8 cellular contexts compared by ENCODE assay signal in the genomic region with DNA sequence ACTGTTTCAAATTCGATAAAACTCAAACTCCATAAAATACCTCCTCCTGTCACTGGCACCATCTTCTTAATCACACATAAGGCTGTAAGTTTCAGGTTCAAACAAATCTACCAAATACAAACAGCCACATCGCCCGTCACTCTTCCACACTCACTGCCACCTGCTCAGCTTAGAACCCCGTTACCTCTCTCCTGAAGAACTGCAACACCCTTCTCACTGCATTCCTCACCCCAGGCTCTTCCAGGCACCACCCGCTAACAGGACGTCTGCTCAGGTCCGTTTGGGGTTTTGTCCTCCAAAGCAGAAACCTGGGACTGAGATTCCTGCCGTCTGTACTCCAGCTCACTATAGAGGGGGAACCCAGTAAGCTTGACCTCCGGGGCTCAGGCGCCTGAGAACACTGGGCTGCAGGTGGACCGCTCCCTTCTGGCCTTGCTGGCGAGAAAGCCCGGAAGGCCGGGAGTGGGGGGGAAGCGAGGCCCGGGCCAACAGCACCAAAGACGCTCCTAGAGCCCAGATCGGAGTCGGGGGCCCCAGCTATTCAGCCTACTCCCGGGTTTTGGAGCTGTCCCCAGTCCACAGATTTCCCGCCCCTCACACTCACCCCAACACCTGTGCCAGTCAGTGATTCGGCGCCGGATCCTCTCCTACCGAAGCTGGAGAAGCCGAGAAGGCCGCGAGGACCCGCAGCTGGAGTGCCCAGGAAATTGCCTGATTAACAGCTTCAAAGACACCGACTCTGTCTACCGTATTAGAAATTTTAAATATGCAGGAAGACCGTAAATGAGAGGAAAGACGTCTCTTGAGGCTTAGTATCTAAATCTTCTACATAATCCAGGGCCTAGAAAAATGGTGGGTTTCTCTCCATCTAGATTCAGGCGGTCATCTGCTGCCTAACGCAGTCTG. TPM values are rescaled to one million over a fixed set of nuclear protein-coding genes. Genes with fewer than 3 reads are reported as not detected.
A peak's percentile ranks its signal among the peaks of the same experiment; 100 is the strongest.
DNase-seq lines count a peak whose midpoint lies in the region; ATAC-seq and TF ChIP-seq lines count a peak whose summit lies in the region.

A gene with protein sequence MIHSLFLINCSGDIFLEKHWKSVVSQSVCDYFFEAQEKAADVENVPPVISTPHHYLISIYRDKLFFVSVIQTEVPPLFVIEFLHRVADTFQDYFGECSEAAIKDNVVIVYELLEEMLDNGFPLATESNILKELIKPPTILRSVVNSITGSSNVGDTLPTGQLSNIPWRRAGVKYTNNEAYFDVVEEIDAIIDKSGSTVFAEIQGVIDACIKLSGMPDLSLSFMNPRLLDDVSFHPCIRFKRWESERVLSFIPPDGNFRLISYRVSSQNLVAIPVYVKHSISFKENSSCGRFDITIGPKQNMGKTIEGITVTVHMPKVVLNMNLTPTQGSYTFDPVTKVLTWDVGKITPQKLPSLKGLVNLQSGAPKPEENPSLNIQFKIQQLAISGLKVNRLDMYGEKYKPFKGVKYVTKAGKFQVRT (minus strand): TSS at position 678 of the 906 bp plus-strand sequence. CDS start 12,449 bp downstream, outside the sequence.

- DNase-seq in Caco-2 (peak in 1 of 2 experiments; percentile 89), SJSA1 (ENCODE audit: low read depth in 1 of 2, low spot score in 2 of 2) (peak in 1 of 2 experiments; percentile 99), cardiac muscle cell (ENCODE audit: low read depth in 1 of 2, low spot score in 1 of 2) (peak in 1 of 2 donors; percentile 92), progenitor cell of endocrine pancreas (ENCODE audit: low spot score, unreplicated experiment) (peak; percentile 63), ureter (ENCODE audit: low spot score) (peak; percentile 83)
- DNase-seq in activated naive CD4-positive, alpha-beta T cell treated with anti-CD3 and anti-CD28 coated beads, Interleukin-2, amount 10 ng/mL, durations not matched to agents 7 days and 5 days, result peak; percentile 91

- ATAC-seq in GM19455 (IDR thresholded peaks at IDR 0.05; ENCODE audit: unreplicated experiment) (peak; percentile 49), HG03575 (IDR thresholded peaks at IDR 0.05; ENCODE audit: extremely low read depth, insufficient number of reproducible peaks, low FRiP score, unreplicated experiment) (peak; percentile 20)

- no TSS peak for BruUV-seq in Caco-2 (replicated peaks; lab: Mats Ljungman, UMichigan)

- peaks cover 21% of the 10 kb centered on the region for H3K4me1 Mint-ChIP-seq in Caco-2 (ENCODE audit: low read depth, unreplicated experiment)
- H3K4me1 Mint-ChIP-seq in activated naive CD4-positive, alpha-beta T cell treated with anti-CD3 and anti-CD28 coated beads, Interleukin-2, amount 10 ng/mL, durations not matched to agents 7 days and 5 days, result peaks cover 35% of the 10 kb centered on the region
- peaks cover 11% of the 10 kb centered on the region for H3K4me1 Mint-ChIP-seq in progenitor cell of endocrine pancreas (ENCODE audit: low read depth)

- CTCF ChIA-PET in Caco-2 (lab: Charles Lee), result interaction anchor here (0.6 to 2.3 kb wide), 4 partner anchors 13 to 84 kb away, joined by 3 to 7 read pairs (median 6); no protein-coding TSS in a partner anchor
- CTCF ChIA-PET in activated naive CD4-positive, alpha-beta T cell treated with anti-CD3 and anti-CD28 coated beads, Interleukin-2, amount 10 ng/mL, durations not matched to agents 7 days and 5 days (lab: Charles Lee), result interaction anchor here (1.0 to 2.2 kb wide), 3 partner anchors 26 to 94 kb away, joined by 3 to 11 read pairs (median 4); no protein-coding TSS in a partner anchor

- H3K36me3 Mint-ChIP-seq in Caco-2 (ENCODE audit: insufficient read depth, unreplicated experiment) (peaks cover 13% of the 10 kb centered on the region), progenitor cell of endocrine pancreas (ENCODE audit: insufficient read depth) (peaks cover 4% of the 10 kb centered on the region)
- peaks cover 11% of the 10 kb centered on the region for H3K36me3 Mint-ChIP-seq in activated naive CD4-positive, alpha-beta T cell treated with anti-CD3 and anti-CD28 coated beads, Interleukin-2, amount 10 ng/mL, durations not matched to agents 7 days and 5 days

- TF ChIP-seq CTCF in Caco-2 (IDR thresholded peaks at IDR 0.05; ENCODE audit: insufficient read depth in 1 of 2, low read depth in 1 of 2, low read length in 1 of 2, severe bottlenecking in 1 of 2, unreplicated experiment in 1 of 2) (no peak), cardiac muscle cell (IDR thresholded peaks at IDR 0.05; ENCODE audit: low read depth, low read length) (no peak), progenitor cell of endocrine pancreas (IDR thresholded peaks at IDR 0.05; ENCODE audit: unreplicated experiment) (no peak)

- H3K27ac Mint-ChIP-seq in Caco-2 (ENCODE audit: unreplicated experiment) (no peak within 1 kb of the TSS), progenitor cell of endocrine pancreas (no peak within 1 kb of the TSS)
- no peak within 1 kb of the TSS for H3K27ac Mint-ChIP-seq in activated naive CD4-positive, alpha-beta T cell treated with anti-CD3 and anti-CD28 coated beads, Interleukin-2, amount 10 ng/mL, durations not matched to agents 7 days and 5 days

- POLR2A ChIA-PET in Caco-2 (lab: Charles Lee), result interaction anchor here (0.5 to 2.3 kb wide), 7 partner anchors 15 to 904 kb away, joined by 3 to 18 read pairs (median 5); no protein-coding TSS in a partner anchor

- H3K4me1 ChIP-seq in Caco-2 (peaks cover 14% of the 10 kb centered on the region), SJSA1 (replicated peaks) (peaks cover 4% of the 10 kb centered on the region), cardiac muscle cell (ENCODE audit: low read depth) (peaks cover 28% of the 10 kb centered on the region)

- H3K27ac ChIP-seq in SJSA1, result peak within 1 kb of the TSS; percentile 84
- H3K27ac ChIP-seq in cardiac muscle cell, result peak within 1 kb of the TSS; percentile 99

- H3K27me3 Mint-ChIP-seq in Caco-2 (ENCODE audit: insufficient read depth, unreplicated experiment), result no peaks in the 10 kb centered on the region
- no peaks in the 10 kb centered on the region for H3K27me3 Mint-ChIP-seq in activated naive CD4-positive, alpha-beta T cell treated with anti-CD3 and anti-CD28 coated beads, Interleukin-2, amount 10 ng/mL, durations not matched to agents 7 days and 5 days
- H3K27me3 Mint-ChIP-seq in progenitor cell of endocrine pancreas, result no peaks in the 10 kb centered on the region

- H3K36me3 ChIP-seq in Caco-2 (ENCODE audit: control insufficient read depth, insufficient read depth, low read length), result no peaks in the 10 kb centered on the region
- H3K36me3 ChIP-seq in SJSA1, result no peaks in the 10 kb centered on the region; the same call in 1 of the 2 replicates
- H3K36me3 ChIP-seq in cardiac muscle cell, result no peaks in the 10 kb centered on the region

- H3K9me3 Mint-ChIP-seq in Caco-2 (ENCODE audit: unreplicated experiment), result no peaks in the 10 kb centered on the region
- H3K9me3 Mint-ChIP-seq in activated naive CD4-positive, alpha-beta T cell treated with anti-CD3 and anti-CD28 coated beads, Interleukin-2, amount 10 ng/mL, durations not matched to agents 7 days and 5 days, result no peaks in the 10 kb centered on the region
- no peaks in the 10 kb centered on the region for H3K9me3 Mint-ChIP-seq in progenitor cell of endocrine pancreas (ENCODE audit: low read depth)

- H3K4me3 ChIP-seq in Caco-2 (ENCODE audit: low read depth, low read length) (peak within 1 kb of the TSS; percentile 80), SJSA1 (peak within 1 kb of the TSS; percentile 67), cardiac muscle cell (peak within 1 kb of the TSS; percentile 67)

- H3K27me3 ChIP-seq in Caco-2 (replicated peaks; ENCODE audit: control insufficient read depth, insufficient read depth, low read length), result no peaks in the 10 kb centered on the region
- H3K27me3 ChIP-seq in SJSA1 (replicated peaks), result no peaks in the 10 kb centered on the region
- no peaks in the 10 kb centered on the region for H3K27me3 ChIP-seq in cardiac muscle cell

- H3K4me3 Mint-ChIP-seq in Caco-2 (ENCODE audit: unreplicated experiment), result no peak within 1 kb of the TSS
- H3K4me3 Mint-ChIP-seq in activated naive CD4-positive, alpha-beta T cell treated with anti-CD3 and anti-CD28 coated beads, Interleukin-2, amount 10 ng/mL, durations not matched to agents 7 days and 5 days, result no peak within 1 kb of the TSS
- no peak within 1 kb of the TSS for H3K4me3 Mint-ChIP-seq in progenitor cell of endocrine pancreas (ENCODE audit: low read depth)

- H3K9me3 ChIP-seq in Caco-2 (no peaks in the 10 kb centered on the region), SJSA1 (replicated peaks) (no peaks in the 10 kb centered on the region), cardiac muscle cell (ENCODE audit: low read depth) (no peaks in the 10 kb centered on the region)

- intact Hi-C loops in Caco-2 (cut with micrococcal nuclease; ENCODE audit: unreplicated experiment), result loop anchor here (1.0 to 5.0 kb wide), 4 partner anchors 14 to 63 kb away; no protein-coding TSS in a partner anchor

RNA-seq across cellular contexts. Expression of the gene that starts here (rescaled TPM):
- total RNA-seq in Caco-2 (2022) (56.7 and 63.7 TPM in 2 replicates), cardiac muscle cell (21.8 and 25.7 TPM in 2 replicates), progenitor cell of endocrine pancreas (49.7 and 51.7 TPM in 2 replicates), ureter (48.5 TPM)
- total RNA-seq in SJSA1 (2014; rRNA removed; shearing (Covaris generic)), result 31.4 and 38.8 TPM in 2 replicates
- polyA plus RNA-seq in cardiac muscle cell, result 32.6 and 43.8 TPM in 2 replicates
